Comparison of ENCODE assay signal across 2 cellular contexts in genomic region chr17:38402897-38403296, GRCh38.
A peak's percentile ranks its signal among the peaks of the same experiment; 100 is the strongest.
TF ChIP-seq lines count a peak whose summit lies in the region.

No MANE protein-coding gene starts in this region.

TF ChIP-seq in HCT116, 20 proteins besides CTCF, POLR2A, EP300 and RAD21:
- no peak for TF ChIP-seq POLR2AphosphoS5 (IDR thresholded peaks at IDR 0.05; ENCODE audit: low read depth, low read length)
- TF ChIP-seq SIN3A (IDR thresholded peaks at IDR 0.05; ENCODE audit: low read depth) = no peak
- TF ChIP-seq FOSL1 (IDR thresholded peaks at IDR 0.05; ENCODE audit: low read depth) = no peak
- TF ChIP-seq JUND (IDR thresholded peaks at IDR 0.05) = no peak
- TF ChIP-seq CBX3 (IDR thresholded peaks at IDR 0.05; ENCODE audit: low read depth) = no peak
- TF ChIP-seq EZH2phosphoT487 (IDR thresholded peaks at IDR 0.05; ENCODE audit: borderline replicate concordance) = no peak

TF ChIP-seq in K562, 482 proteins besides CTCF, POLR2A, EP300 and RAD21:
- TF ChIP-seq CTCFL (IDR thresholded peaks at IDR 0.05; ENCODE audit: borderline replicate concordance, insufficient read depth, low read depth, low read length, poor library complexity, severe bottlenecking) (peak; percentile 36), ARID3A (IDR thresholded peaks at IDR 0.05; ENCODE audit: borderline replicate concordance, low read depth, low read length) (no peak), AFF1 (IDR thresholded peaks at IDR 0.05; ENCODE audit: low read depth in 1 of 2, partially characterized antibody in 2 of 2) (no peak), CREB1 (IDR thresholded peaks at IDR 0.05) (no peak), CREB1 (CRISPR knock-in tag; IDR thresholded peaks at IDR 0.05) (no peak), MYNN (IDR thresholded peaks at IDR 0.05) (no peak), MYNN (CRISPR knock-in tag; IDR thresholded peaks at IDR 0.05) (no peak), MEF2D (tag; conservative IDR thresholded peaks at IDR 0.05; ENCODE audit: low read depth) (no peak)
TF ChIP-seq in K562: peak in this region for 1.
